Comparison of ENCODE assay signal across 8 cellular contexts in the genomic region with DNA sequence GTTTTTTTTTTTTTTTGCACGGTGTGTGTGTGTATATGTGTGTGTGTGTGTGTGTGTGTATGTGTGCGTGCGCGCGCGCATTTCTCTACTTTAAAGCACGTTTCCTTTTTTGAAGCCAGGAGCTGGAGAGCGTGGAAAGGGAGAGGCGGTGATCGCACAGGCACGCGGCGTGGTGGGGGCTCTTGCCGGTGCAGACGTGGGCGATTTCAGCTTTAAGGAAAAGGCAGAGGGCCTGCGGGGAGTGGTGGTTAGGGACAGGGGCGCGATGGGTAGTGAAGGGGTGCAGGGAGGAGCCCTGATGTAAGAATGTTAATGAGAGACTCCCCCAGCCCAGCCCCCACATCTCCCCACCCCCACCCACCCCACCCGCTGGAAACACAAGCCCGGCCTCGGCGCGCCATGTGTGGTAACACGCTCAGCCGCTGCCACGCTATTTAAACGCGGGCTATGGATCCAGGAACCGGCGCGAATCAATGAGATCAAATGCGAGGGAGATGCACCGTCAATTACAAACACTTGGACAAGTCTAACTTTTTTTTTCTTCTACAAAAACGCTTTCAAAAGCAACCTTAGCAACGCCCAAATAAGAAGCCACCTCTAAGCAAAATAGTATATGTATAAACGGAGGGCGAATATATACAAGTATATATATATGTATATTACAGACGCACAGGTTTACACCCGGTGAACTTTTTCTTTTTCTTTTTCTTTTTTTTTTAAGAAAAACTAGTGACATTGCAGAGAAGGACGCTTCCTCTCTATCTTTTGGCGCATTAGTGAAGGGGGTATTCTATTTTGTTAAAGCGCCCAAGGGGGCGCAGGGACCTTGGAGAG. TPM values are rescaled to one million over a fixed set of nuclear protein-coding genes. Genes with fewer than 3 reads are reported as not detected.
DNase-seq lines count a peak whose midpoint lies in the region; ATAC-seq and TF ChIP-seq lines count a peak whose summit lies in the region.

A gene with protein sequence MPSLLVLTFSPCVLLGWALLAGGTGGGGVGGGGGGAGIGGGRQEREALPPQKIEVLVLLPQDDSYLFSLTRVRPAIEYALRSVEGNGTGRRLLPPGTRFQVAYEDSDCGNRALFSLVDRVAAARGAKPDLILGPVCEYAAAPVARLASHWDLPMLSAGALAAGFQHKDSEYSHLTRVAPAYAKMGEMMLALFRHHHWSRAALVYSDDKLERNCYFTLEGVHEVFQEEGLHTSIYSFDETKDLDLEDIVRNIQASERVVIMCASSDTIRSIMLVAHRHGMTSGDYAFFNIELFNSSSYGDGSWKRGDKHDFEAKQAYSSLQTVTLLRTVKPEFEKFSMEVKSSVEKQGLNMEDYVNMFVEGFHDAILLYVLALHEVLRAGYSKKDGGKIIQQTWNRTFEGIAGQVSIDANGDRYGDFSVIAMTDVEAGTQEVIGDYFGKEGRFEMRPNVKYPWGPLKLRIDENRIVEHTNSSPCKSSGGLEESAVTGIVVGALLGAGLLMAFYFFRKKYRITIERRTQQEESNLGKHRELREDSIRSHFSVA (plus strand): TSS at position 463 of the 834 bp plus-strand sequence. CDS start 456 bp downstream, outside the sequence.

- no TSS peak for BruUV-seq in PC-3 (replicated peaks; lab: Mats Ljungman, UMichigan)

- no peaks in the 10 kb centered on the region for H3K9me2 ChIP-seq in PC-3 (replicated peaks; ENCODE audit: low read length)

- no peaks in the 10 kb centered on the region for H3F3A ChIP-seq in PC-3 (ENCODE audit: low read length, unreplicated experiment)

- WGBS in mesodermal cell (ENCODE audit: insufficient coverage in 2 of 2), 2 experiments: 0 to 1% methylated on average over 16 of the region's 44 CpGs

- H3K9ac ChIP-seq in PC-3 (ENCODE audit: low read length): peak within 1 kb of the TSS; percentile 69

- TF ChIP-seq CTCF in PC-3 (conservative IDR thresholded peaks at IDR 0.05; ENCODE audit: low read depth, low read length): no peak
- no peak for TF ChIP-seq CTCF in uterus (IDR thresholded peaks at IDR 0.05)

- no peak within 1 kb of the TSS for H3K27ac Mint-ChIP-seq in effector memory CD8-positive, alpha-beta T cell

- H3K27ac ChIP-seq in PC-3 (ENCODE audit: low read length) (peak within 1 kb of the TSS; percentile 47), mesodermal cell (ENCODE audit: low read depth, low read length, severe bottlenecking) (no peak within 1 kb of the TSS), uterus (peak within 1 kb of the TSS; percentile 21 to 66)

- H3K4me3 ChIP-seq in PC-3 (ENCODE audit: low read length) (peak within 1 kb of the TSS; percentile 85), mesodermal cell (ENCODE audit: extremely low read depth, insufficient read depth, low read length, poor library complexity, severe bottlenecking) (peak within 1 kb of the TSS; percentile 32), uterus (peak within 1 kb of the TSS; percentile 39 to 57)

- no peaks in the 10 kb centered on the region for H4K20me1 ChIP-seq in PC-3 (ENCODE audit: low read length)

- H3K4me1 ChIP-seq in PC-3 (ENCODE audit: insufficient read depth, low read length) (peaks cover 43% of the 10 kb centered on the region), mesodermal cell (ENCODE audit: control insufficient read depth, insufficient read depth, low read length, poor library complexity, severe bottlenecking) (peaks cover 13% of the 10 kb centered on the region), uterus (peaks cover 0 to 13% of the 10 kb centered on the region in 2 donors)

- peak within 1 kb of the TSS; percentile 62 to 69 for H3K4me3 Mint-ChIP-seq in effector memory CD8-positive, alpha-beta T cell

- no peaks in the 10 kb centered on the region for H3K9me3 Mint-ChIP-seq in effector memory CD8-positive, alpha-beta T cell

- peaks cover 58 to 65% of the 10 kb centered on the region in 2 donors for H3K27me3 Mint-ChIP-seq in effector memory CD8-positive, alpha-beta T cell

- no peaks in the 10 kb centered on the region for H3K36me3 Mint-ChIP-seq in effector memory CD8-positive, alpha-beta T cell (ENCODE audit: insufficient read depth)

- H3K4me2 ChIP-seq in PC-3 (ENCODE audit: low read length): peak within 1 kb of the TSS; percentile 99

- CTCF ChIA-PET in PC-3 (lab: Charles Lee): no interaction called here

- ATAC-seq in PC-3 (no peak), GM18520 (IDR thresholded peaks at IDR 0.05; ENCODE audit: unreplicated experiment) (no peak), GM21529 (IDR thresholded peaks at IDR 0.05; ENCODE audit: unreplicated experiment) (no peak)
- no peak for ATAC-seq in effector memory CD8-positive, alpha-beta T cell (replicated peaks)

- no peaks in the 10 kb centered on the region for H3K79me2 ChIP-seq in PC-3 (ENCODE audit: low read length)

- intact Hi-C loops in PC-3 (cut with micrococcal nuclease): loop anchor here (5.0 kb wide), 1 partner anchor 96 kb away; no protein-coding TSS in a partner anchor
- intact Hi-C loops in uterus (cut with DNase I; ENCODE audit: low total_unique reads): no loop called here

- H3K36me3 ChIP-seq in PC-3 (ENCODE audit: low read depth, low read length): no peaks in the 10 kb centered on the region
- no peaks in the 10 kb centered on the region for H3K36me3 ChIP-seq in mesodermal cell (ENCODE audit: control insufficient read depth, insufficient read depth, low read length)
- no peaks in the 10 kb centered on the region for H3K36me3 ChIP-seq in uterus

- DNase-seq in GDM1 (lab: John Stamatoyannopoulos, UW) (peak; percentile 80), PC-3 (peak; percentile 20), uterus (peak in 1 of 2 donors; percentile 22), cerebellum (ENCODE audit: low spot score) (no peak)
- no peak for DNase-seq in effector memory CD8-positive, alpha-beta T cell

- no peak for TF ChIP-seq POLR2A in uterus (IDR thresholded peaks at IDR 0.05)

- peaks cover 5 to 12% of the 10 kb centered on the region in 2 donors for H3K4me1 Mint-ChIP-seq in effector memory CD8-positive, alpha-beta T cell (ENCODE audit: low read depth in 2 of 2)

- H3K27me3 ChIP-seq in PC-3 (ENCODE audit: low read length) (peaks cover 16% of the 10 kb centered on the region), uterus (no peaks in the 10 kb centered on the region)

- H2AFZ ChIP-seq in PC-3 (ENCODE audit: low read length): peak within 1 kb of the TSS; percentile 90

- POLR2A ChIA-PET in PC-3 (lab: Charles Lee; ENCODE audit: unreplicated experiment): no interaction called here

- H3K9me3 ChIP-seq in PC-3 (ENCODE audit: low read length) (no peaks in the 10 kb centered on the region), mesodermal cell (ENCODE audit: control insufficient read depth, low read length) (no peaks in the 10 kb centered on the region), uterus (no peaks in the 10 kb centered on the region)

RNA-seq across cellular contexts. Expression of the gene that starts here (rescaled TPM):
- 3.9 and 5.8 TPM in 2 replicates for total RNA-seq in PC-3 (2014; rRNA removed)
- polyA plus RNA-seq in mesodermal cell (2013, experiment 1 of 2): 24.3 TPM
- 23.9 TPM for polyA plus RNA-seq in mesodermal cell (2013, experiment 2 of 2)
- 10 to 100 TPM in 3 of 4 donors, 1 to 10 TPM in 1; 7.6 to 51.2 (median 20.6) TPM for total RNA-seq in uterus
- total RNA-seq in cerebellum: 3.6 TPM

Comparison
In these comparisons a context has a peak if more than half of its experiments do, and no peak if none do; other contexts are left out.
1. DNase-seq: peak in GDM1 (single experiment) and PC-3 (single experiment); none in effector memory CD8-positive, alpha-beta T cell (0 of 3) and cerebellum (single experiment).
2. H3K4me3 ChIP-seq: peak in every context shown above with its lines; median percentile 85 in PC-3; 48 in uterus; 32 in mesodermal cell.